ENCODE assay signal across 9 cellular contexts in genomic region chr2:19346983-19347618, GRCh38. TPM values are rescaled to one million over a fixed set of nuclear protein-coding genes. Genes with fewer than 3 reads are reported as not detected.
DNase-seq lines count a peak whose midpoint lies in the region; ATAC-seq and TF ChIP-seq lines count a peak whose summit lies in the region.
"Had no signal": no experiment of that assay in that cellular context is flagged by ENCODE, and none has a peak within 500 bp of the region (broad histone marks: within the 10 kb centered on the region; RNA-seq: fewer than 3 reads in every experiment).

No MANE protein-coding gene starts in this region.

- H3K9me3 ChIP-seq in neutrophil, result no peaks in the 10 kb centered on the region

- H3K4me3 ChIP-seq in dorsolateral prefrontal cortex (peak overlapping the region; percentile 59 to 98 (median 86)), neutrophil (ENCODE audit: low read depth in 1 of 2, low read length in 1 of 2) (peak overlapping the region; percentile 85 to 92)

- intact Hi-C loops in dorsolateral prefrontal cortex (cut with DNase I), result loop anchor here (5.0 kb wide), 3 partner anchors 225 to 785 kb away; partner anchors contain the start of gene RDH14 (in 1 of the 2)

- H3K4me1 ChIP-seq in neutrophil (ENCODE audit: control insufficient read depth in 1 of 2, insufficient read depth in 1 of 2, low read depth in 1 of 2, low read length in 1 of 2), result peaks cover 12 to 34% of the 10 kb centered on the region in 2 experiments

- peak; percentile 10 for DNase-seq in Caki2 (ENCODE audit: low read depth)
- DNase-seq in Kasumi-1 (lab: John Stamatoyannopoulos, UW), result peak; percentile 20 to 35
- no peak for DNase-seq in dorsolateral prefrontal cortex
- DNase-seq in NCI-H1436 (lab: John Stamatoyannopoulos, UW), result no peak
- DNase-seq in SHP77 treated with DMSO at 0.1 percent for 48 hours (lab: John Stamatoyannopoulos, UW), result no peak
- no peak for DNase-seq in amniotic stem cell (lab: John Stamatoyannopoulos, UW)

- TF ChIP-seq CTCF in dorsolateral prefrontal cortex (IDR thresholded peaks at IDR 0.05 in 54 of 56, conservative IDR thresholded peaks at IDR 0.05 in 2 of 56; ENCODE audit: low read depth in 1 of 56, partially characterized antibody in 56 of 56) (no peak), neutrophil (IDR thresholded peaks at IDR 0.05) (no peak)

- in situ Hi-C loops in Caki2 (cut with HindIII; ENCODE audit: low pct_unique_long_range_greater_than_20kb, low sequenced_read_pairs), result no loop called here

- peak overlapping the region in 56 of 59 donors; percentile 56 to 97 (median 91) for H3K27ac ChIP-seq in dorsolateral prefrontal cortex
- H3K27ac ChIP-seq in neutrophil, result peak overlapping the region; percentile 89

- H3K36me3 ChIP-seq in neutrophil, result no peaks in the 10 kb centered on the region

- H3K27me3 ChIP-seq in dorsolateral prefrontal cortex, result peaks cover 0 to 28% (median 20%) of the 10 kb centered on the region in 45 donors
- peaks cover 38% of the 10 kb centered on the region for H3K27me3 ChIP-seq in neutrophil

- ATAC-seq in GM21576 (IDR thresholded peaks at IDR 0.05; ENCODE audit: unreplicated experiment), result peak; percentile 3

RNA-seq across cellular contexts. Expression of gene OSR1, which starts 11.3 kb away (rescaled TPM):
- total RNA-seq in Caki2 (2014; rRNA removed; shearing (Covaris generic); ENCODE audit: low replicate concordance), result 2.5 and 2.6 TPM in 2 replicates
- 10 to 100 TPM in 2 of 120 experiments, 1 to 10 TPM in 62, under 1 TPM in 52, not detected in 4; 0.20 to 10.9 (median 1.1) TPM for total RNA-seq in dorsolateral prefrontal cortex
- total RNA-seq: T-helper 2 cell treated with Interferon-gamma antibody and Interleukin-4, amounts not matched to agents 100 ng/mL and 5 ng/mL, for 36 hours had no signal

Comparison
In these comparisons a context has a peak if more than half of its experiments do, and no peak if none do; other contexts are left out.
1. DNase-seq: peak in Caki2 (single experiment) and Kasumi-1 (2 of 2); none in dorsolateral prefrontal cortex (0 of 10), NCI-H1436 (single experiment), SHP77 treated with DMSO at 0.1 percent for 48 hours (single experiment) and amniotic stem cell (single experiment).